12 cellular contexts compared by ENCODE assay signal in the genomic region with DNA sequence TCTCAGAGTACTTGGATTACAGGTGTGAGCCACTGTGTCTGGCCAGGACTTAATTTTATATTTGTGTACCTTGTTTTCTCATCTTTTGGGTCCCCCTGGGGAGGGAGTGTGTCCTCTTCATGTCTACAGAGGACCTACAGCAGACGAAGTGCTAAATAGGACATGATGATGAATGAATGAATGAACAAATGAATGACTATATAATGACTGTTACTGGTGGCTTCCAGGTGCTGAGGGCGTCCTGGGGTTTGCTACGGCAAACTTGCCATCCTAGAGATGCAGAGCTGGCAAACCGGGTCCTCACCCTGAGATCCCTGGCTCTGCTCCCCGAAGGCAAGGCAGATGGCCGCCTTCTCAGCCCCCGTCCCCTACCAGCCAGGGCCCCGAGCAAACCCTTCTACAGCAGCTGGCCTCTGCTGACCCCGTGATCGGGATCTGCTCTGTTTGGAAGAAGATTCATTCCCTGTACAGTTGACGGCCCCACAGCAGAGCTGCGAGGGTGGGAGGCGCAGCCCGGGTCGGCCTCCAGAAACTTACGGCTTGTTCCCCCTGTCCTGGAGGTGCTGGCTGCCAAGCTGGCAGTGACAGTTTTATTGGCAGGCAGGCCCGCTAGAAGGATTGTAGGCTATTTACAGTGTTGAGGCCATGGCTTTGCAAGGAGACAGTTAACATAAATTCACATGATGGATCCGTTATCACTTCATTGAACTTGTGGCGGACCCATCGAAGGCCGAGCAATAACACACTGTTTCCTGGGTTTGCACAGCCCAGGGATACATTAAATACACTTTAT.
DNase-seq lines count a peak whose midpoint lies in the region; ATAC-seq, FAIRE-seq and TF ChIP-seq lines count a peak whose summit lies in the region.
"Had no signal": no experiment of that assay in that cellular context is flagged by ENCODE, and none has a peak within 500 bp of the region (broad histone marks: within the 10 kb centered on the region; RNA-seq: fewer than 3 reads in every experiment).

No MANE protein-coding gene starts in this region.

- intact Hi-C loops in activated naive CD4-positive, alpha-beta T cell treated with anti-CD3 and anti-CD28 coated beads for 36 hours (cut with micrococcal nuclease), result no loop called here

- TF ChIP-seq CTCF in chondrocyte (IDR thresholded peaks at IDR 0.05) (no peak), mesothelial cell of epicardium (IDR thresholded peaks at IDR 0.05; ENCODE audit: unreplicated experiment) (no peak)

- FAIRE-seq in frontal cortex (lab: Jason Lieb, UNC), result no peak
- FAIRE-seq: GM19239, RCC 7860, TTC549 had no signal

- no peaks in the 10 kb centered on the region for H3K27me3 Mint-ChIP-seq in activated naive CD4-positive, alpha-beta T cell treated with anti-CD3 and anti-CD28 coated beads for 36 hours (ENCODE audit: low read depth)
- no peaks in the 10 kb centered on the region for H3K27me3 Mint-ChIP-seq in chondrocyte (ENCODE audit: low read depth)
- H3K27me3 Mint-ChIP-seq in mesothelial cell of epicardium (ENCODE audit: low read depth), result no peaks in the 10 kb centered on the region
- H3K27me3 Mint-ChIP-seq: activated T-cell treated with anti-CD3 and anti-CD28 coated beads, Interleukin-2, amount 50 U/mL, for 24 hours had no signal

- DNase-seq in activated naive CD4-positive, alpha-beta T cell treated with anti-CD3 and anti-CD28 coated beads for 36 hours, result peak; percentile 3
- DNase-seq in activated naive CD4-positive, alpha-beta T cell treated with Interleukin-2 at 50 U/mL for 16 hours, result no peak
- DNase-seq in chondrocyte (ENCODE audit: low spot score) (peak; percentile 66), mesothelial cell of epicardium (ENCODE audit: low spot score in 2 of 2, unreplicated experiment in 2 of 2) (peak; percentile 17 to 44), frontal cortex (ENCODE audit: low spot score in 2 of 2) (no peak), dedifferentiated amniotic fluid mesenchymal stem cell (ENCODE audit: extremely low spot score) (no peak), midbrain (lab: John Stamatoyannopoulos, UW) (no peak)

- H3K36me3 Mint-ChIP-seq in activated naive CD4-positive, alpha-beta T cell treated with anti-CD3 and anti-CD28 coated beads for 36 hours (ENCODE audit: low read depth), result no peaks in the 10 kb centered on the region
- H3K36me3 Mint-ChIP-seq in chondrocyte (ENCODE audit: low read depth) (no peaks in the 10 kb centered on the region), mesothelial cell of epicardium (no peaks in the 10 kb centered on the region)

- no peak overlapping the region for H3K27ac Mint-ChIP-seq in activated naive CD4-positive, alpha-beta T cell treated with anti-CD3 and anti-CD28 coated beads for 36 hours
- H3K27ac Mint-ChIP-seq in chondrocyte (ENCODE audit: unreplicated experiment) (no peak overlapping the region), mesothelial cell of epicardium (peak overlapping the region; percentile 26)

- H3K4me1 Mint-ChIP-seq in activated naive CD4-positive, alpha-beta T cell treated with anti-CD3 and anti-CD28 coated beads for 36 hours (ENCODE audit: low read depth), result peaks cover 6% of the 10 kb centered on the region
- no peaks in the 10 kb centered on the region for H3K4me1 Mint-ChIP-seq in chondrocyte (ENCODE audit: low read depth)
- H3K4me1 Mint-ChIP-seq in mesothelial cell of epicardium, result peaks cover 16% of the 10 kb centered on the region

- ATAC-seq in HG03196 (IDR thresholded peaks at IDR 0.05; ENCODE audit: unreplicated experiment), result no peak

- peaks cover 10% of the 10 kb centered on the region for H3K9me3 Mint-ChIP-seq in activated naive CD4-positive, alpha-beta T cell treated with anti-CD3 and anti-CD28 coated beads for 36 hours
- H3K9me3 Mint-ChIP-seq in chondrocyte (ENCODE audit: low read depth), result no peaks in the 10 kb centered on the region
- no peaks in the 10 kb centered on the region for H3K9me3 Mint-ChIP-seq in mesothelial cell of epicardium

- no peak overlapping the region for H3K4me3 Mint-ChIP-seq in activated naive CD4-positive, alpha-beta T cell treated with anti-CD3 and anti-CD28 coated beads for 36 hours
- H3K4me3 Mint-ChIP-seq in chondrocyte (ENCODE audit: unreplicated experiment) (no peak overlapping the region), mesothelial cell of epicardium (no peak overlapping the region)
- H3K4me3 Mint-ChIP-seq: activated T-cell treated with anti-CD3 and anti-CD28 coated beads, Interleukin-2, amount 50 U/mL, for 24 hours had no signal

- CTCF ChIA-PET in activated naive CD4-positive, alpha-beta T cell treated with anti-CD3 and anti-CD28 coated beads for 36 hours (lab: Charles Lee), result interaction anchor here (0.6 to 2.0 kb wide), 15 partner anchors 13 to 288 kb away, joined by 3 to 17 read pairs (median 4); no protein-coding TSS in a partner anchor

Comparison
In these comparisons a context has a peak if more than half of its experiments do, and no peak if none do; other contexts are left out.
1. DNase-seq: peak in activated naive CD4-positive, alpha-beta T cell treated with anti-CD3 and anti-CD28 coated beads for 36 hours (single experiment), chondrocyte (single experiment) and mesothelial cell of epicardium (2 of 2); none in activated naive CD4-positive, alpha-beta T cell treated with Interleukin-2 at 50 U/mL for 16 hours (single experiment), frontal cortex (0 of 2), dedifferentiated amniotic fluid mesenchymal stem cell (single experiment) and midbrain (single experiment).